In the genomic region with DNA sequence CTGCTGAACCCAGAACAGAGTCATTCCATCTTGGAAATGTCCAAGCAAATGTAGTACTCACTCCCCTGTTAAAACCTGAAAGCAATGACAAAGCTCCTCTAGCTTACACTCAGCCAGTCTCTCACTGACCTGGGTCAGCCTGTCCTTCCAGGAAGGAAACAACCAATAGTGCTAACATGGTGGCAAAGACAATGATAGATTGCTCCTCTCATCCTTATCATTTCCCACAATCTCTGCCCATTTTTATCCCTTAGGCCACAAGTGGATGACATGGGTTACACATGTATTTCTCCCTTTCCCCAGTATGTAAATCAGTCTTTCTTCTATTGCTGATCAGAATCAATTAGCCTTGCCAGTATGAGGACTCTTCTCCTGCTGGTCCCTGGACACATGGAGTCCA, we compare ENCODE assay signal across 35 cellular contexts.
"Had no signal": no experiment of that assay in that cellular context is flagged by ENCODE, and none has a peak within 500 bp of the region (broad histone marks: within the 10 kb centered on the region; RNA-seq: fewer than 3 reads in every experiment).

No MANE protein-coding gene starts in this region.

- H3K36me3 ChIP-seq: MG63 had no signal

- H3K9ac ChIP-seq: KMS-11 had no signal

- H3K27ac ChIP-seq: KMS-11 had no signal

- H3K4me3 ChIP-seq: MG63 had no signal

- H3K4me2 ChIP-seq: KMS-11 had no signal

- DNase-seq: Karpas-422, MG63, MM.1S, MV-4-11, NCI-H1048, NCI-H1092, NCI-H1092 treated with DMSO at 0.1 percent for 48 hours, NCI-H1105, NCI-H1105 treated with DMSO at 0.1 percent for 48 hours, NCI-H1417, NCI-H1417 treated with DMSO at 0.1 percent for 48 hours, NCI-H1436, NCI-H1436 treated with DMSO at 0.1 percent for 48 hours, NCI-H146, NCI-H1694, NCI-H1694 treated with DMSO at 0.1 percent for 48 hours, NCI-H187, NCI-H187 treated with DMSO at 0.1 percent for 48 hours, NCI-H1930, NCI-H2029, NCI-H2029 treated with DMSO at 0.1 percent for 48 hours, NCI-H2081, NCI-H2081 treated with DMSO at 0.1 percent for 48 hours, NCI-H2107, NCI-H2171, NCI-H2171 treated with DMSO at 0.1 percent for 48 hours, NCI-H2227 treated with DMSO at 0.1 percent for 48 hours, NCI-H226, NCI-H345, NCI-H446, NCI-H446 treated with DMSO at 0.1 percent for 48 hours, NCI-H510A, NCI-H510A treated with DMSO at 0.1 percent for 48 hours, NCI-H524 had no signal

- H3K9me3 ChIP-seq: MG63 had no signal
